In the genomic region with DNA sequence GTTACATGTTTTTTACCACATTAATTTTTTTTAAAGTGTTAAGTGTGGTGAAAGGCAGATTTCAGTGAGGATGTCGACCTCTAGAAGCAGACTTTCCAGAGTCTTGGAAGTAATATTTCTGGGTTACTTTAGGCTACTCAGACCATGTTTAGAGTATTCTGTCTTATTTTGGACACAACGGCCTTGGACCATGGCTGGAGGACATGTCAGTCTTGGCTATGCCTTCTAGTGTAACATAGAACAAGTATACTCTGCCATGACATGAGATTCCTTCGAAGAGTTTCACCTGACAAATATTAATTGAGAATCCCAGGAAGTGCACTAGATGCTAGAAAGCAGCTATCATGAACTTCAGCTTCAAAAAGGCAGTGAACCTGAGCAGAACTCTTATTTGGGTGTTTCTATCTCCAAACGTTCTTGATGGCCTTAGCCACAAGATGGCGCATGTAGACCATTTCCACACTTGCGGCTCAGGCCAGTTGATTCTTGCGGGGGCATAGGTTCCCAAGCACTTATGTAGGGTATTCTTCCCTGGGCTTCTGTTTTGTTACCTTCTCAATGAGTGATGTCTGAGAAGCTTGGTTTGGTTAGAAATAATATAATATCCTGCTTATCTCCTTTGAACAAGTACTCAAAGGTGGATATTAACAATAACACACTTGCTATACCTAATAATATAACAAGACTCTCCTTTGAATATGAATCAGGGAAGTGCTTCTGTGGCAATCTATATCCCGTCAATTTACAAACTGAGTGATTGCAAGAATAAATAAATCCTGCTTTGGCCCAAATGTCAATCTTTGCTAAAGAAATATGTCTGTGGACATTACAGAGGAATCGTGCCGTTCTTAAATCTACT, we compare ENCODE assay signal across 8 cellular contexts.
A peak's percentile ranks its signal among the peaks of the same experiment; 100 is the strongest.
DNase-seq lines count a peak whose midpoint lies in the region; ATAC-seq and TF ChIP-seq lines count a peak whose summit lies in the region.

No MANE protein-coding gene starts in this region.

- H2AFZ ChIP-seq in Karpas-422 (ENCODE audit: low read length) = no peak overlapping the region

- intact Hi-C loops in heart left ventricle (cut with DNase I) = loop anchor here (1.0 to 10.0 kb wide), 17 partner anchors 75 to 1480 kb away; a partner anchor contains a TSS

- no peak for TF ChIP-seq POLR2A in heart left ventricle (IDR thresholded peaks at IDR 0.05)

- POLR2A ChIA-PET in RWPE1 (lab: Yijun Ruan, JAX; ENCODE audit: low non-redundant PET) = no interaction called here

- CTCF ChIA-PET in RWPE1 (lab: Yijun Ruan, JAX) = interaction anchor here (0.6 to 1.0 kb wide), 8 partner anchors 9 to 757 kb away, joined by 3 to 6 read pairs (median 3); no protein-coding TSS in a partner anchor

- H3K27me3 ChIP-seq in Karpas-422 (ENCODE audit: low read length) (no peaks in the 10 kb centered on the region), heart left ventricle (no peaks in the 10 kb centered on the region), rectal smooth muscle tissue (ENCODE audit: control insufficient read depth, insufficient read depth, low read length) (no peaks in the 10 kb centered on the region)

- H3K4me3 ChIP-seq in Karpas-422 (ENCODE audit: low read length) (no peak overlapping the region), heart left ventricle (no peak overlapping the region), rectal smooth muscle tissue (ENCODE audit: low read length) (no peak overlapping the region)

- H3K36me3 ChIP-seq in Karpas-422 (ENCODE audit: insufficient read depth, low read length) = no peaks in the 10 kb centered on the region
- no peaks in the 10 kb centered on the region for H3K36me3 ChIP-seq in heart left ventricle
- H3K36me3 ChIP-seq in rectal smooth muscle tissue (ENCODE audit: control insufficient read depth, insufficient read depth, low read length) = no peaks in the 10 kb centered on the region

- DNase-seq in G401 (ENCODE audit: low spot score) = peak; percentile 86
- peak; percentile 88 for DNase-seq in Karpas-422
- DNase-seq in RWPE1 (ENCODE audit: low spot score) = peak; percentile 60
- DNase-seq in activated naive CD8-positive, alpha-beta T cell treated with anti-CD3 and anti-CD28 coated beads for 36 hours = peak; percentile 46
- DNase-seq in heart left ventricle = peak in 4 of 5 donors; percentile 54 to 73 (median 67)

- H3K27ac ChIP-seq in Karpas-422 (ENCODE audit: low read length) = no peak overlapping the region
- no peak overlapping the region for H3K27ac ChIP-seq in RWPE1
- H3K27ac ChIP-seq in heart left ventricle = no peak overlapping the region
- H3K27ac ChIP-seq in rectal smooth muscle tissue (ENCODE audit: low read depth, low read length) = peak overlapping the region; percentile 33

- peaks cover 3% of the 10 kb centered on the region for H3K27me3 Mint-ChIP-seq in activated naive CD8-positive, alpha-beta T cell treated with anti-CD3 and anti-CD28 coated beads for 36 hours

- no peak overlapping the region for H3K27ac Mint-ChIP-seq in activated naive CD8-positive, alpha-beta T cell treated with anti-CD3 and anti-CD28 coated beads for 36 hours

- H3K4me1 ChIP-seq in Karpas-422 (ENCODE audit: low read length) (no peaks in the 10 kb centered on the region), heart left ventricle (peaks cover 4 to 30% (median 16%) of the 10 kb centered on the region in 12 donors), rectal smooth muscle tissue (ENCODE audit: control insufficient read depth, insufficient read depth, low read length) (peaks cover 14% of the 10 kb centered on the region)

- no peaks in the 10 kb centered on the region for H3K9me3 Mint-ChIP-seq in activated naive CD8-positive, alpha-beta T cell treated with anti-CD3 and anti-CD28 coated beads for 36 hours

- no peaks in the 10 kb centered on the region for H3K36me3 Mint-ChIP-seq in activated naive CD8-positive, alpha-beta T cell treated with anti-CD3 and anti-CD28 coated beads for 36 hours

- no peaks in the 10 kb centered on the region for H3K79me2 ChIP-seq in Karpas-422 (ENCODE audit: low read length)

- no peaks in the 10 kb centered on the region for H3K4me1 Mint-ChIP-seq in activated naive CD8-positive, alpha-beta T cell treated with anti-CD3 and anti-CD28 coated beads for 36 hours

- in situ Hi-C loops in G401 (cut with HindIII; ENCODE audit: low sequenced_read_pairs) = no loop called here

- H3K4me2 ChIP-seq in Karpas-422 (ENCODE audit: low read depth, low read length, poor library complexity, severe bottlenecking) = no peak overlapping the region

- no peak overlapping the region for H3K4me3 Mint-ChIP-seq in activated naive CD8-positive, alpha-beta T cell treated with anti-CD3 and anti-CD28 coated beads for 36 hours

- H3K9me3 ChIP-seq in Karpas-422 (ENCODE audit: low read length) = no peaks in the 10 kb centered on the region
- no peaks in the 10 kb centered on the region for H3K9me3 ChIP-seq in heart left ventricle

- H3K9me2 ChIP-seq in Karpas-422 (replicated peaks; ENCODE audit: insufficient read depth, low read length) = no peaks in the 10 kb centered on the region

- 35 to 42% (median 40%) methylated on average over 10 of the region's 10 CpGs for WGBS in heart left ventricle, 4 donors

- TF ChIP-seq CTCF in RWPE1 (conservative IDR thresholded peaks at IDR 0.05; ENCODE audit: low read depth) (peak; percentile 85), heart left ventricle (IDR thresholded peaks at IDR 0.05) (peak; percentile 71 to 90 (median 83))

- H4K20me1 ChIP-seq in Karpas-422 (ENCODE audit: insufficient read depth, low read depth, low read length) = no peaks in the 10 kb centered on the region

- ATAC-seq in GM21786 (IDR thresholded peaks at IDR 0.05; ENCODE audit: unreplicated experiment) = peak; percentile 90
- peak; percentile 44 to 85 (median 66) for ATAC-seq in heart left ventricle
- no peak for ATAC-seq in GM21717 (IDR thresholded peaks at IDR 0.05; ENCODE audit: unreplicated experiment)

- H3K9ac ChIP-seq in Karpas-422 (ENCODE audit: low read length) (no peak overlapping the region), rectal smooth muscle tissue (ENCODE audit: low read length) (no peak overlapping the region)
